Comparison of ENCODE assay signal across 8 cellular contexts in the genomic region with DNA sequence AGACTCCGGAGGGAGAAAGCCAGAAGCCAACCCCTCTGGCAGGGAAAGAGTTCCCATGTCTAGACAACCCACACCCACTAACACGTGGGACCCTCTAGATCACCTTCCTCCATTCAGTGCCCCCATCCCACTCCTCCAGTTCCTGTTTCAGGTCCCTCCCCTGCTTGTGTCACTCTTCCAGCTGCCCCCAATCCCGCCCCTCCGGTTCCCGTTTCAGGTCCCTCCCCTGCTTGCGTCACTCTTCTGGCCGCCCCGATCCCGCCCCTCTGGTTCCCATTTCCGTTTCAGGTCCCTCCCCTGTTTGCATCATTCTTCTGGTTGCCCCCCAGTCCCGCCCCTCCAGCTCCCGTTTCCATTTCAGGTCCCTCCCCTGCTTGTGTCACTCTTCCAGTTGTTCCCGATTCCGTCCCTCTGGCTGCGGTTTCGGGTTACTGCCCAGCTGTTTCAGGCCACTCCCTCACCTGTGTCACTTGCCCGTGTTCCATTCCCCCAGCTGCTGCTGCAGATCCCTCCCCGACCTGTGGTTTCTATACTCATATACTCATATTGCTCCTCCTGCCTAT.
A peak's percentile ranks its signal among the peaks of the same experiment; 100 is the strongest.
DNase-seq lines count a peak whose midpoint lies in the region; ATAC-seq and TF ChIP-seq lines count a peak whose summit lies in the region.

No MANE protein-coding gene starts in this region.

- WGBS in stomach, 5 donors, result 24 to 36% (median 29%) methylated on average over 18 of the region's 18 CpGs

- peak overlapping the region; percentile 72 for H3K4me2 ChIP-seq in neural progenitor cell

- peaks cover 23% of the 10 kb centered on the region for H3K27me3 Mint-ChIP-seq in CD4-positive, CD25-positive, alpha-beta regulatory T cell
- H3K27me3 Mint-ChIP-seq in neural progenitor cell (ENCODE audit: insufficient read depth, low read depth), result peaks cover 2% of the 10 kb centered on the region

- no peak for TF ChIP-seq EP300 in stomach (IDR thresholded peaks at IDR 0.05)

- H3K27me3 ChIP-seq in CD4-positive, CD25-positive, alpha-beta regulatory T cell (ENCODE audit: control insufficient read depth, insufficient read depth, low read length), result no peaks in the 10 kb centered on the region
- H3K27me3 ChIP-seq in neural progenitor cell, result no peaks in the 10 kb centered on the region
- H3K27me3 ChIP-seq in stomach, result no peaks in the 10 kb centered on the region

- no peaks in the 10 kb centered on the region for H3K36me3 ChIP-seq in CD4-positive, CD25-positive, alpha-beta regulatory T cell (ENCODE audit: control insufficient read depth, insufficient read depth, low read length)
- H3K36me3 ChIP-seq in neural progenitor cell (no peaks in the 10 kb centered on the region), stomach (no peaks in the 10 kb centered on the region)

- peaks cover 0 to 4% (median 0%) of the 10 kb centered on the region in 7 donors for H3K9me3 Mint-ChIP-seq in CD4-positive, CD25-positive, alpha-beta regulatory T cell
- no peaks in the 10 kb centered on the region for H3K9me3 Mint-ChIP-seq in neural progenitor cell

- no peaks in the 10 kb centered on the region for H4K20me1 ChIP-seq in neural progenitor cell (ENCODE audit: low read depth)

- H3F3A ChIP-seq in neural progenitor cell (ENCODE audit: low read depth), result no peaks in the 10 kb centered on the region

- DNase-seq in CD4-positive, CD25-positive, alpha-beta regulatory T cell, result peak; percentile 27 to 76 (median 41)
- DNase-seq in KBM-7 (peak; percentile 67), RKO (ENCODE audit: low spot score) (peak; percentile 94), foreskin fibroblast (peak; percentile 87 to 95), neural progenitor cell (ENCODE audit: low spot score) (peak; percentile 97), stomach (peak; percentile 86)
- peak; percentile 48 for DNase-seq in activated gamma-delta T cell treated with anti-CD3 and anti-CD28 coated beads, Interleukin-2, amount 50 U/mL, for 16 hours (ENCODE audit: low read depth)

- H3K9me3 ChIP-seq in CD4-positive, CD25-positive, alpha-beta regulatory T cell (ENCODE audit: control insufficient read depth in 2 of 2, low read length in 2 of 2), result no peaks in the 10 kb centered on the region
- H3K9me3 ChIP-seq in neural progenitor cell (ENCODE audit: low read depth), result no peaks in the 10 kb centered on the region
- no peaks in the 10 kb centered on the region for H3K9me3 ChIP-seq in stomach

- H3K79me2 ChIP-seq in neural progenitor cell (ENCODE audit: low read depth), result no peaks in the 10 kb centered on the region

- peaks cover 0 to 9% (median 8%) of the 10 kb centered on the region in 4 donors for H3K4me1 Mint-ChIP-seq in CD4-positive, CD25-positive, alpha-beta regulatory T cell
- peaks cover 9% of the 10 kb centered on the region for H3K4me1 Mint-ChIP-seq in neural progenitor cell

- no peak overlapping the region for H3K27ac ChIP-seq in CD4-positive, CD25-positive, alpha-beta regulatory T cell (ENCODE audit: insufficient read depth, low read length, poor library complexity, severe bottlenecking)
- H3K27ac ChIP-seq in neural progenitor cell (no peak overlapping the region), stomach (peak overlapping the region; percentile 45 to 86 (median 77))

- no peak overlapping the region for H3K9ac ChIP-seq in neural progenitor cell

- ATAC-seq in CD4-positive, CD25-positive, alpha-beta regulatory T cell (ENCODE audit: low read depth in 2 of 2), result peak; percentile 57 to 79
- peak; percentile 96 for ATAC-seq in GM21447 (IDR thresholded peaks at IDR 0.05; ENCODE audit: unreplicated experiment)

- H2AFZ ChIP-seq in neural progenitor cell (replicated peaks), result peak overlapping the region; percentile 64

- intact Hi-C loops in stomach (cut with DNase I; ENCODE audit: low total_unique reads), result no loop called here

- in situ Hi-C loops in KBM-7 (cut with MboI; ENCODE audit: low pct_unique_long_range_greater_than_20kb, low sequenced_read_pairs), result no loop called here

- no peaks in the 10 kb centered on the region for H3K4me1 ChIP-seq in CD4-positive, CD25-positive, alpha-beta regulatory T cell (ENCODE audit: control insufficient read depth, insufficient read depth, low read length, poor library complexity, severe bottlenecking)
- H3K4me1 ChIP-seq in neural progenitor cell, result peaks cover 7% of the 10 kb centered on the region
- H3K4me1 ChIP-seq in stomach, result peaks cover 0 to 7% (median 0%) of the 10 kb centered on the region in 4 donors

- TF ChIP-seq CTCF in foreskin fibroblast (IDR thresholded peaks at IDR 0.05; ENCODE audit: low read depth, low read length) (no peak), neural progenitor cell (IDR thresholded peaks at IDR 0.05) (no peak), stomach (IDR thresholded peaks at IDR 0.05) (peak in 4 of 7 experiments; percentile 10 to 44 (median 22))

- peak overlapping the region; percentile 76 for H3K4me3 ChIP-seq in CD4-positive, CD25-positive, alpha-beta regulatory T cell (ENCODE audit: low read depth, low read length)
- H3K4me3 ChIP-seq in foreskin fibroblast (ENCODE audit: low read depth in 1 of 2, low read length in 2 of 2), result peak overlapping the region; percentile 47 to 55
- H3K4me3 ChIP-seq in neural progenitor cell, result peak overlapping the region; percentile 30
- peak overlapping the region; percentile 31 to 51 (median 41) for H3K4me3 ChIP-seq in stomach

- no peaks in the 10 kb centered on the region for H3K36me3 Mint-ChIP-seq in CD4-positive, CD25-positive, alpha-beta regulatory T cell
- no peaks in the 10 kb centered on the region for H3K36me3 Mint-ChIP-seq in neural progenitor cell

- peak overlapping the region; percentile 75 to 93 (median 90) for H3K27ac Mint-ChIP-seq in CD4-positive, CD25-positive, alpha-beta regulatory T cell
- H3K27ac Mint-ChIP-seq in neural progenitor cell, result peak overlapping the region; percentile 5

- H3K4me3 Mint-ChIP-seq in CD4-positive, CD25-positive, alpha-beta regulatory T cell, result peak overlapping the region; percentile 48 to 91 (median 88)
- H3K4me3 Mint-ChIP-seq in neural progenitor cell, result peak overlapping the region; percentile 66

- TF ChIP-seq POLR2A in stomach (IDR thresholded peaks at IDR 0.05), result no peak

Comparison
In these comparisons a context has a peak if more than half of its experiments do, and no peak if none do; other contexts are left out.
1. DNase-seq: peak in every context shown above with its lines; median percentile 97 in neural progenitor cell; 94 in RKO; 91 in foreskin fibroblast; 86 in stomach; 67 in KBM-7; 48 in activated gamma-delta T cell treated with anti-CD3 and anti-CD28 coated beads, Interleukin-2, amount 50 U/mL, for 16 hours; 41 in CD4-positive, CD25-positive, alpha-beta regulatory T cell.
2. H3K27ac ChIP-seq: peak in stomach (5 of 5); none in CD4-positive, CD25-positive, alpha-beta regulatory T cell (single experiment) and neural progenitor cell (single experiment).
3. CTCF ChIP-seq: peak in stomach (4 of 7); none in foreskin fibroblast (single experiment) and neural progenitor cell (single experiment).
4. Peak in every context shown above with its lines, with median percentiles within 50 percentile points of each other: H3K4me3 ChIP-seq.